In genomic region chr6:46652603-46653438, GRCh38 we compare ENCODE assay signal across 8 cellular contexts. TPM values are rescaled to one million over a fixed set of nuclear protein-coding genes. Genes with fewer than 3 reads are reported as not detected.
DNase-seq lines count a peak whose midpoint lies in the region; ATAC-seq and TF ChIP-seq lines count a peak whose summit lies in the region.

Gene CYP39A1 (minus strand): TSS chr6:46652818. CDS start chr6:46652582, 236 bp downstream.
A gene with protein sequence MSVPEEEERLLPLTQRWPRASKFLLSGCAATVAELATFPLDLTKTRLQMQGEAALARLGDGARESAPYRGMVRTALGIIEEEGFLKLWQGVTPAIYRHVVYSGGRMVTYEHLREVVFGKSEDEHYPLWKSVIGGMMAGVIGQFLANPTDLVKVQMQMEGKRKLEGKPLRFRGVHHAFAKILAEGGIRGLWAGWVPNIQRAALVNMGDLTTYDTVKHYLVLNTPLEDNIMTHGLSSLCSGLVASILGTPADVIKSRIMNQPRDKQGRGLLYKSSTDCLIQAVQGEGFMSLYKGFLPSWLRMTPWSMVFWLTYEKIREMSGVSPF (plus strand): TSS chr6:46652975. CDS start chr6:46653193, 218 bp downstream.

- peaks cover 50% of the 10 kb centered on the region for H3K27me3 Mint-ChIP-seq in T-helper 17 cell

- H3K36me3 Mint-ChIP-seq in T-helper 17 cell (ENCODE audit: low read depth), result peaks cover 5% of the 10 kb centered on the region

- no peak for TF ChIP-seq EP300 in upper lobe of left lung (IDR thresholded peaks at IDR 0.05)

- intact Hi-C loops in left ventricle myocardium superior (cut with micrococcal nuclease), result no loop called here
- intact Hi-C loops in posterior vena cava (cut with DNase I), result no loop called here

- peak within 1 kb of the TSS; percentile 72 to 91 (median 81) for H3K4me3 ChIP-seq in upper lobe of left lung

- ATAC-seq in HG02798 (IDR thresholded peaks at IDR 0.05; ENCODE audit: poor library complexity, unreplicated experiment), result peak; percentile 100
- ATAC-seq in T-helper 17 cell, result peak; percentile 100
- peak; percentile 99 for ATAC-seq in left ventricle myocardium superior
- ATAC-seq in upper lobe of left lung (ENCODE audit: low FRiP score in 2 of 2), result peak; percentile 100

- peak within 1 kb of the TSS; percentile 93 for H3K4me3 Mint-ChIP-seq in T-helper 17 cell

- H3K27ac Mint-ChIP-seq in T-helper 17 cell, result no peak within 1 kb of the TSS

- no peaks in the 10 kb centered on the region for H3K27me3 ChIP-seq in upper lobe of left lung

- peak in 3 of 4 donors; percentile 40 to 66 (median 45) for TF ChIP-seq POLR2A in upper lobe of left lung (IDR thresholded peaks at IDR 0.05)

- peak within 1 kb of the TSS; percentile 61 to 84 (median 74) for H3K27ac ChIP-seq in upper lobe of left lung

- H3K9me3 ChIP-seq in T-helper 17 cell (ENCODE audit: control insufficient read depth, low read length, poor library complexity, severe bottlenecking) (no peaks in the 10 kb centered on the region), upper lobe of left lung (no peaks in the 10 kb centered on the region)

- DNase-seq in GM10266 (ENCODE audit: extremely low spot score), result peak; percentile 90
- DNase-seq in NCI-H1436 treated with DMSO at 0.1 percent for 48 hours (lab: John Stamatoyannopoulos, UW), result peak; percentile 52
- peak; percentile 38 to 64 (median 44) for DNase-seq in T-helper 17 cell
- DNase-seq in anterior cingulate cortex (lab: John Stamatoyannopoulos, UW), result peak; percentile 60 to 97 (median 90)
- peak; percentile 96 for DNase-seq in left ventricle myocardium superior
- DNase-seq in posterior vena cava (ENCODE audit: low spot score), result peak; percentile 96
- peak; percentile 97 to 98 for DNase-seq in upper lobe of left lung

- H3K36me3 ChIP-seq in upper lobe of left lung, result peaks cover 0 to 2% (median 0%) of the 10 kb centered on the region in 4 donors

- TF ChIP-seq CTCF in GM10266 (IDR thresholded peaks at IDR 0.05; ENCODE audit: control insufficient read depth, insufficient read depth, low read depth, missing control alignments) (no peak), upper lobe of left lung (IDR thresholded peaks at IDR 0.05) (no peak)

- 1 to 2% methylated on average over 21 to 54 of the region's 72 CpGs for WGBS in upper lobe of left lung, 2 donors

- H3K4me1 ChIP-seq in upper lobe of left lung, result peaks cover 0 to 11% (median 7%) of the 10 kb centered on the region in 4 donors

- H3K4me1 Mint-ChIP-seq in T-helper 17 cell, result peaks cover 13% of the 10 kb centered on the region

RNA-seq across cellular contexts. Expression of gene CYP39A1, which starts in this region (rescaled TPM):
- total RNA-seq in T-helper 17 cell (not detected), left ventricle myocardium superior (5.9 TPM), posterior vena cava (1 to 10 TPM; 1.5 to 3.7 TPM), upper lobe of left lung (10 to 100 TPM in 1 of 6 donors, 1 to 10 TPM in 5; 2.6 to 10.3 (median 5.0) TPM)

RNA-seq across cellular contexts. Expression of the second gene that starts in this region (rescaled TPM):
- 1 to 10 TPM in 1 of 2 donors, not detected in 1; 1.6 TPM for total RNA-seq in T-helper 17 cell
- total RNA-seq in left ventricle myocardium superior, result 15.3 TPM
- 10 to 100 TPM; 14.0 to 14.9 TPM for total RNA-seq in posterior vena cava
- total RNA-seq in upper lobe of left lung, result 10 to 100 TPM in 5 of 6 donors, 1 to 10 TPM in 1; 7.8 to 61.8 (median 13.7) TPM

Comparison
In these comparisons a context has a peak if more than half of its experiments do, and no peak if none do; other contexts are left out.
1. Peak in every context shown above with its lines: DNase-seq, ATAC-seq, H3K4me3 ChIP-seq and H3K27ac ChIP-seq.
2. DNase-seq: peak in every context shown above with its lines; median percentile 98 in upper lobe of left lung; 96 in left ventricle myocardium superior; 96 in posterior vena cava; 90 in GM10266; 90 in anterior cingulate cortex; 52 in NCI-H1436 treated with DMSO at 0.1 percent for 48 hours; 44 in T-helper 17 cell.